Comparison of ENCODE assay signal across 9 cellular contexts in the genomic region with DNA sequence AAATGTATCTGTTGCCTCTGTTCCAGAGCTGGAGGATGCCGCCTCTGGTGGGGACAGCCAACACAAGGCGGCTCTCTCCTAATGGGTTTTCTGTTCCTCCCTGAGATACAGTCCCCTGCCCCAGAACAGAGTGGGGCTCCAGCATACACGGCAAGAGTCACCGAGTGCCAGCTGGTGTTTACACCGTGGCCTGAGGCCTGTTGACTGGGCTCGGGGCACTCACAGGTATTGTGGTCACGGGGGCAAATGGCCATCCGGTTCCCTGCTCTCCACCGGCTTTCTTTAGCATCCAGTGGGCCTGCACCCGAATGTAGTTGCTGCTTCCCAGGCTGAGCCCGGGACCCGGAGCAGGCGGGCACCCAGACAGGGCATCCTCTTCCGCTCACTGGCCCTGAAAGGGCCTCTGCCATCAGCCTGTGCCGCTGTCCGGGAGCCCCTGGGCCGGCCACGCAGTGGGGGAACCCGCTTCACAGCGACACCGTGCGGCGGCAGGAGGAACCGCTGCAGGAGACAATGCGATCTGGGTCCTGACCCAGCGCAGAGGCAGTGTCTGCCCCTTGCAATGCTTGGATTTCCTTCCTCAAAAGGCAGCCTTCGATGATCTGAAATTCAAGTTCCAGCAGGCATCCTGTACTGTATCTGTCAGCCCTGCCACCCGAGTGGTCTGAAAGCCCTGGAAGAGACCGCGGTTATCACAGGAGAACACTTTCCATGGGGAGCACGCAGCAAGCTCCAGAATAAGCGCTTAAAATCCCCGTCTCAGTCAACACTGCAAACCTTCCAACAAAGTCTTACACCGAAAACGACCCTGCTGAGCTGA. TPM values are rescaled to one million over a fixed set of nuclear protein-coding genes. Genes with fewer than 3 reads are reported as not detected.
DNase-seq lines count a peak whose midpoint lies in the region; ATAC-seq and TF ChIP-seq lines count a peak whose summit lies in the region.
"Had no signal": no experiment of that assay in that cellular context is flagged by ENCODE, and none has a peak within 500 bp of the region (broad histone marks: within the 10 kb centered on the region; RNA-seq: fewer than 3 reads in every experiment).

No MANE protein-coding gene starts in this region.

- DNase-seq in SKM-1 treated with dmso at 0.1 percent for 144 hours (lab: John Stamatoyannopoulos, UW; ENCODE audit: unreplicated experiment) = peak; percentile 43
- DNase-seq in SKM-1 (lab: John Stamatoyannopoulos, UW; ENCODE audit: unreplicated experiment) = no peak
- peak; percentile 19 to 65 for DNase-seq in foreskin fibroblast
- DNase-seq in upper lobe of left lung = peak; percentile 44 to 90
- DNase-seq in middle frontal gyrus (ENCODE audit: extremely low spot score, low spot score) = no peak

- no peak overlapping the region for H3K27ac ChIP-seq in parathyroid adenoma
- no peak overlapping the region for H3K27ac ChIP-seq in upper lobe of left lung

- TF ChIP-seq POLR2A in upper lobe of left lung (IDR thresholded peaks at IDR 0.05) = no peak

- H3K36me3 ChIP-seq in parathyroid adenoma (ENCODE audit: control insufficient read depth, insufficient read depth, low read length) = no peaks in the 10 kb centered on the region
- H3K36me3 ChIP-seq in upper lobe of left lung = no peaks in the 10 kb centered on the region

- 34 to 38% methylated on average over 15 to 31 of the region's 35 CpGs for WGBS in upper lobe of left lung, 2 donors

- no peaks in the 10 kb centered on the region for H3K4me1 Mint-ChIP-seq in activated T-helper 17 cell treated with anti-CD3 and anti-CD28 coated beads, Interleukin-2, amount 50 U/mL, for 72 hours

- H3K9me3 ChIP-seq in parathyroid adenoma (ENCODE audit: control insufficient read depth, low read length) (no peaks in the 10 kb centered on the region), upper lobe of left lung (no peaks in the 10 kb centered on the region)

- H3K4me2 ChIP-seq in parathyroid adenoma (ENCODE audit: low read length) = no peak overlapping the region

- no peak for TF ChIP-seq EP300 in upper lobe of left lung (IDR thresholded peaks at IDR 0.05)

- H3K4me1 ChIP-seq in parathyroid adenoma (no peaks in the 10 kb centered on the region), upper lobe of left lung (peaks cover 0 to 12% (median 7%) of the 10 kb centered on the region in 4 donors)

- H3K4me3 ChIP-seq in foreskin fibroblast (ENCODE audit: low read depth in 1 of 2, low read length in 2 of 2) (no peak overlapping the region), parathyroid adenoma (ENCODE audit: low read depth, low read length) (no peak overlapping the region), upper lobe of left lung (no peak overlapping the region)

- no peaks in the 10 kb centered on the region for H3K36me3 Mint-ChIP-seq in activated T-helper 17 cell treated with anti-CD3 and anti-CD28 coated beads, Interleukin-2, amount 50 U/mL, for 72 hours (ENCODE audit: low read depth)

- no peak overlapping the region for H3K4me3 Mint-ChIP-seq in activated T-helper 17 cell treated with anti-CD3 and anti-CD28 coated beads, Interleukin-2, amount 50 U/mL, for 72 hours

- H3K27me3 ChIP-seq in parathyroid adenoma (ENCODE audit: control insufficient read depth, insufficient read depth, low read length) (no peaks in the 10 kb centered on the region), upper lobe of left lung (peaks cover 0 to 8% (median 0%) of the 10 kb centered on the region in 4 donors)

- H3K27me3 Mint-ChIP-seq in activated T-helper 17 cell treated with anti-CD3 and anti-CD28 coated beads, Interleukin-2, amount 50 U/mL, for 72 hours = peaks cover 23% of the 10 kb centered on the region

- H3K9ac ChIP-seq in parathyroid adenoma = no peak overlapping the region

- no peaks in the 10 kb centered on the region for H3K79me2 ChIP-seq in parathyroid adenoma

- TF ChIP-seq CTCF in foreskin fibroblast (IDR thresholded peaks at IDR 0.05; ENCODE audit: low read depth, low read length) (peak; percentile 77), parathyroid adenoma (IDR thresholded peaks at IDR 0.05) (peak; percentile 67), upper lobe of left lung (IDR thresholded peaks at IDR 0.05) (peak; percentile 82 to 90 (median 86))

- H3K27ac Mint-ChIP-seq in activated T-helper 17 cell treated with anti-CD3 and anti-CD28 coated beads, Interleukin-2, amount 50 U/mL, for 72 hours = no peak overlapping the region

- H2AFZ ChIP-seq in parathyroid adenoma = no peak overlapping the region

- ATAC-seq in activated T-helper 17 cell treated with anti-CD3 and anti-CD28 coated beads, Interleukin-2, amount 50 U/mL, for 72 hours (replicated peaks) = peak; percentile 86
- ATAC-seq in upper lobe of left lung (ENCODE audit: low FRiP score in 2 of 2) = peak; percentile 77 to 85

- no peaks in the 10 kb centered on the region for H3K9me3 Mint-ChIP-seq in activated T-helper 17 cell treated with anti-CD3 and anti-CD28 coated beads, Interleukin-2, amount 50 U/mL, for 72 hours

TF ChIP-seq in PFSK-1, 5 proteins besides CTCF, POLR2A, EP300 and RAD21:
- TF ChIP-seq FOXP2 (optimal IDR thresholded peaks at IDR 0.05; ENCODE audit: borderline replicate concordance, extremely low read depth, extremely low read length, insufficient read depth) (peak; percentile 64), POLR2AphosphoS5 (IDR thresholded peaks at IDR 0.05; ENCODE audit: low read depth, low read length) (no peak)
- TF ChIP-seq, protein P1, sequence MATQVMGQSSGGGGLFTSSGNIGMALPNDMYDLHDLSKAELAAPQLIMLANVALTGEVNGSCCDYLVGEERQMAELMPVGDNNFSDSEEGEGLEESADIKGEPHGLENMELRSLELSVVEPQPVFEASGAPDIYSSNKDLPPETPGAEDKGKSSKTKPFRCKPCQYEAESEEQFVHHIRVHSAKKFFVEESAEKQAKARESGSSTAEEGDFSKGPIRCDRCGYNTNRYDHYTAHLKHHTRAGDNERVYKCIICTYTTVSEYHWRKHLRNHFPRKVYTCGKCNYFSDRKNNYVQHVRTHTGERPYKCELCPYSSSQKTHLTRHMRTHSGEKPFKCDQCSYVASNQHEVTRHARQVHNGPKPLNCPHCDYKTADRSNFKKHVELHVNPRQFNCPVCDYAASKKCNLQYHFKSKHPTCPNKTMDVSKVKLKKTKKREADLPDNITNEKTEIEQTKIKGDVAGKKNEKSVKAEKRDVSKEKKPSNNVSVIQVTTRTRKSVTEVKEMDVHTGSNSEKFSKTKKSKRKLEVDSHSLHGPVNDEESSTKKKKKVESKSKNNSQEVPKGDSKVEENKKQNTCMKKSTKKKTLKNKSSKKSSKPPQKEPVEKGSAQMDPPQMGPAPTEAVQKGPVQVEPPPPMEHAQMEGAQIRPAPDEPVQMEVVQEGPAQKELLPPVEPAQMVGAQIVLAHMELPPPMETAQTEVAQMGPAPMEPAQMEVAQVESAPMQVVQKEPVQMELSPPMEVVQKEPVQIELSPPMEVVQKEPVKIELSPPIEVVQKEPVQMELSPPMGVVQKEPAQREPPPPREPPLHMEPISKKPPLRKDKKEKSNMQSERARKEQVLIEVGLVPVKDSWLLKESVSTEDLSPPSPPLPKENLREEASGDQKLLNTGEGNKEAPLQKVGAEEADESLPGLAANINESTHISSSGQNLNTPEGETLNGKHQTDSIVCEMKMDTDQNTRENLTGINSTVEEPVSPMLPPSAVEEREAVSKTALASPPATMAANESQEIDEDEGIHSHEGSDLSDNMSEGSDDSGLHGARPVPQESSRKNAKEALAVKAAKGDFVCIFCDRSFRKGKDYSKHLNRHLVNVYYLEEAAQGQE (IDR thresholded peaks at IDR 0.05; ENCODE audit: insufficient read depth in 1 of 2, low read depth in 2 of 2, low read length in 2 of 2) = 0 out of 4 replicates have a peak, but pooled peaks of 1 of the 2 experiments have one; percentile 28

RNA-seq across cellular contexts. Expression of a gene that starts 0.9 kb away (rescaled TPM):
- not detected for polyA plus RNA-seq in PFSK-1 (2012; ENCODE audit: insufficient read length, low read depth)
- not detected for total RNA-seq in activated T-helper 17 cell treated with anti-CD3 and anti-CD28 coated beads, Interleukin-2, amount 50 U/mL, for 72 hours
- total RNA-seq in upper lobe of left lung = not detected
- total RNA-seq: glomerular endothelial cell had no signal

RNA-seq across cellular contexts. Expression of a gene that starts 6.8 kb away (rescaled TPM):
- polyA plus RNA-seq in PFSK-1 (2012; ENCODE audit: insufficient read length, low read depth) = not detected
- not detected for total RNA-seq in activated T-helper 17 cell treated with anti-CD3 and anti-CD28 coated beads, Interleukin-2, amount 50 U/mL, for 72 hours
- not detected for total RNA-seq in upper lobe of left lung
- total RNA-seq: glomerular endothelial cell had no signal

RNA-seq across cellular contexts. Expression of a gene that starts 20.5 kb away (rescaled TPM):
- not detected for polyA plus RNA-seq in PFSK-1 (2012; ENCODE audit: insufficient read length, low read depth)
- total RNA-seq in activated T-helper 17 cell treated with anti-CD3 and anti-CD28 coated beads, Interleukin-2, amount 50 U/mL, for 72 hours = not detected
- not detected for total RNA-seq in upper lobe of left lung
- total RNA-seq: glomerular endothelial cell had no signal

RNA-seq across cellular contexts. Expression of a gene that starts 30.6 kb away (rescaled TPM):
- not detected for polyA plus RNA-seq in PFSK-1 (2012; ENCODE audit: insufficient read length, low read depth)
- total RNA-seq in activated T-helper 17 cell treated with anti-CD3 and anti-CD28 coated beads, Interleukin-2, amount 50 U/mL, for 72 hours = not detected
- total RNA-seq in upper lobe of left lung = not detected
- total RNA-seq: glomerular endothelial cell had no signal

RNA-seq across cellular contexts. Expression of a gene that starts 43.6 kb away (rescaled TPM):
- polyA plus RNA-seq in PFSK-1 (2012; ENCODE audit: insufficient read length, low read depth) = not detected
- not detected for total RNA-seq in activated T-helper 17 cell treated with anti-CD3 and anti-CD28 coated beads, Interleukin-2, amount 50 U/mL, for 72 hours
- total RNA-seq in upper lobe of left lung = not detected
- total RNA-seq: glomerular endothelial cell had no signal

Comparison
In these comparisons a context has a peak if more than half of its experiments do, and no peak if none do; other contexts are left out.
1. DNase-seq: peak in SKM-1 treated with dmso at 0.1 percent for 144 hours (single experiment), foreskin fibroblast (2 of 2) and upper lobe of left lung (2 of 2); none in SKM-1 (single experiment) and middle frontal gyrus (single experiment).
2. Peak in every context shown above with its lines, with median percentiles within 50 percentile points of each other: CTCF ChIP-seq.